ENCODE assay signal across 11 cellular contexts in the genomic region with DNA sequence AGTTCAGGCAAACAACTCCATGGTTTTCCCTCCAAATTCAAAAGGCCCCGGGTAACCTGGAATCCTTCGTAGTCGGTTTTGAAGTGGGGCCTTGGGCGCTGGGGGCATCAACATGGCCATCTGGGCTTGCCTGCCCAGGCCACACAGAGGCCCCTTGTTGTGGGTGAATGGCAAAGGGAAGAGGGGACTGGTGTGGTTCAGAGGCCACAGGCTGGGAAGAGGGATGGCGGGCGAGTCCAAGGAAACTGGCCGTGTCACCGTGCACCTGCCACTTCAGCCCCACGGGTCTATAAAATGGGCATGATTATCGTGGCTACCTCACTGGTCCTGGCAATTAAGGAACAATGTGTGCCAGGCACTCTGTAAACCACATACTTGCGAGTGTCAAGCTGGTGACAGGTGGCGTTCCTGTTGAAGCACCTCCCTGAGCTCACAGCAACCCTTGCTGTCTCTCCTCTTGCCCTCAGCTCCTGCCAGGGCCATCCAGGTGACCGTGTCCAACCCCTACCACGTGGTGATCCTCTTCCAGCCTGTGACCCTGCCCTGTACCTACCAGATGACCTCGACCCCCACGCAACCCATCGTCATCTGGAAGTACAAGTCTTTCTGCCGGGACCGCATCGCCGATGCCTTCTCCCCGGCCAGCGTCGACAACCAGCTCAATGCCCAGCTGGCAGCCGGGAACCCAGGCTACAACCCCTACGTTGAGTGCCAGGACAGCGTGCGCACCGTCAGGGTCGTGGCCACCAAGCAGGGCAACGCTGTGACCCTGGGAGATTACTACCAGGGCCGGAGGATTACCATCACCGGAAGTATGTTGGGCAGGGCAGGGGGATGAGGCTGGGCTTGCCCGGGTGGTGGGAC. TPM values are rescaled to one million over a fixed set of nuclear protein-coding genes. Genes with fewer than 3 reads are reported as not detected.
DNase-seq lines count a peak whose midpoint lies in the region; TF ChIP-seq lines count a peak whose summit lies in the region.
"Had no signal": no experiment of that assay in that cellular context is flagged by ENCODE, and none has a peak within 500 bp of the region (broad histone marks: within the 10 kb centered on the region; RNA-seq: fewer than 3 reads in every experiment).

No MANE protein-coding gene starts in this region.

- H3K36me3 ChIP-seq in NT2/D1 (ENCODE audit: insufficient read depth, insufficient read length, low read length) (peaks cover 36% of the 10 kb centered on the region), endodermal cell (ENCODE audit: control insufficient read depth, insufficient read depth, low read length) (peaks cover 40% of the 10 kb centered on the region), neuronal stem cell (replicated peaks in 1 of 2; ENCODE audit: control insufficient read depth in 2 of 2, insufficient read depth in 2 of 2, low read length in 2 of 2) (peaks cover 24 to 29% of the 10 kb centered on the region in 2 donors)
- H3K36me3 ChIP-seq: neutrophil had no signal

- peak overlapping the region; percentile 94 for H3K4me3 ChIP-seq in NT2/D1 (ENCODE audit: insufficient read length, low read depth)
- peak overlapping the region; percentile 95 for H3K4me3 ChIP-seq in endodermal cell (ENCODE audit: low read length)
- H3K4me3 ChIP-seq in neuronal stem cell (ENCODE audit: low read length in 2 of 2): peak overlapping the region; percentile 93 to 96

- no peak overlapping the region for H4K8ac ChIP-seq in neuronal stem cell (ENCODE audit: low read depth, low read length)

- peak overlapping the region; percentile 82 for H3K23ac ChIP-seq in neuronal stem cell (ENCODE audit: low read depth, low read length, poor library complexity)

- TF ChIP-seq CTCF in endodermal cell (conservative IDR thresholded peaks at IDR 0.05): no peak

- peaks cover 3% of the 10 kb centered on the region for H3K9me3 Mint-ChIP-seq in endodermal cell

- H2AK5ac ChIP-seq in neuronal stem cell (ENCODE audit: low read depth, low read length): peak overlapping the region; percentile 59

- H2BK5ac ChIP-seq in neuronal stem cell (ENCODE audit: low read length): no peak overlapping the region

- peak overlapping the region; percentile 100 for H3K4me3 Mint-ChIP-seq in endodermal cell

- peak overlapping the region; percentile 91 for H3K9ac ChIP-seq in NT2/D1 (ENCODE audit: insufficient read length, low read depth)
- H3K9ac ChIP-seq in endodermal cell (ENCODE audit: extremely low read depth, low read length, poor library complexity, severe bottlenecking): peak overlapping the region; percentile 93
- H3K9ac ChIP-seq in neuronal stem cell (ENCODE audit: low read depth, low read length, poor library complexity): peak overlapping the region; percentile 51

- no peak overlapping the region for H3K4ac ChIP-seq in neuronal stem cell (ENCODE audit: low read length)

- H3K27me3 Mint-ChIP-seq in endodermal cell (ENCODE audit: insufficient read depth): no peaks in the 10 kb centered on the region

- H3K9me3 ChIP-seq in NT2/D1 (ENCODE audit: insufficient read depth, low read length) (no peaks in the 10 kb centered on the region), endodermal cell (ENCODE audit: control insufficient read depth, low read length) (no peaks in the 10 kb centered on the region), neuronal stem cell (replicated peaks in 1 of 2; ENCODE audit: control insufficient read depth in 2 of 2, insufficient read depth in 1 of 2, low read depth in 1 of 2, low read length in 2 of 2) (peaks cover 0 to 7% of the 10 kb centered on the region in 2 donors)
- H3K9me3 ChIP-seq: neutrophil had no signal

- H3K4me1 Mint-ChIP-seq in endodermal cell: peaks cover 33% of the 10 kb centered on the region

- H3K27ac ChIP-seq in endodermal cell (ENCODE audit: low read depth, low read length) (no peak overlapping the region), neuronal stem cell (replicated peaks; ENCODE audit: low read length) (no peak overlapping the region)
- H3K27ac ChIP-seq: neutrophil had no signal

- H3K36me3 Mint-ChIP-seq in endodermal cell (ENCODE audit: low read depth): peaks cover 46% of the 10 kb centered on the region

- H3K4me1 ChIP-seq in NT2/D1 (ENCODE audit: insufficient read depth, insufficient read length) (peaks cover 12% of the 10 kb centered on the region), endodermal cell (ENCODE audit: control insufficient read depth, insufficient read depth, low read length) (peaks cover 8% of the 10 kb centered on the region), neuronal stem cell (ENCODE audit: control insufficient read depth in 2 of 2, insufficient read depth in 1 of 2, low read depth in 1 of 2, low read length in 2 of 2) (peaks cover 0 to 9% of the 10 kb centered on the region in 2 donors)

- no peak overlapping the region for H2BK12ac ChIP-seq in neuronal stem cell (ENCODE audit: low read length)

- DNase-seq in DMS79 (lab: John Stamatoyannopoulos, UW) (peak; percentile 10), NT2/D1 (ENCODE audit: low read depth, low spot score) (no peak), endodermal cell (peak; percentile 38), neuronal stem cell (ENCODE audit: low spot score) (no peak), NCI-H1048 (lab: John Stamatoyannopoulos, UW) (no peak), NCI-H69 (lab: John Stamatoyannopoulos, UW) (no peak), HuH-7.5 (ENCODE audit: low spot score) (no peak), OCI-M2 (lab: John Stamatoyannopoulos, UW; ENCODE audit: unreplicated experiment) (no peak)

- peaks cover 10% of the 10 kb centered on the region for H3K79me1 ChIP-seq in neuronal stem cell (ENCODE audit: low read depth, low read length)

- H3K27me3 ChIP-seq in NT2/D1 (ENCODE audit: insufficient read depth, insufficient read length) (no peaks in the 10 kb centered on the region), endodermal cell (ENCODE audit: control insufficient read depth, insufficient read depth, low read length, poor library complexity, severe bottlenecking) (no peaks in the 10 kb centered on the region), neuronal stem cell (ENCODE audit: control insufficient read depth in 3 of 3, insufficient read depth in 3 of 3, low read depth in 1 of 3, low read length in 3 of 3) (peaks cover 0 to 33% (median 0%) of the 10 kb centered on the region in 3 experiments)

- peak overlapping the region; percentile 25 for H3K18ac ChIP-seq in neuronal stem cell (ENCODE audit: low read length)

- H3K14ac ChIP-seq in neuronal stem cell (ENCODE audit: low read length): no peak overlapping the region

- H3K4me2 ChIP-seq in neuronal stem cell (ENCODE audit: insufficient read depth, low read length, poor library complexity, severe bottlenecking): peak overlapping the region; percentile 72

- H2AFZ ChIP-seq in neuronal stem cell (ENCODE audit: low read length): no peak overlapping the region

- H2BK120ac ChIP-seq in neuronal stem cell (ENCODE audit: low read depth, low read length): no peak overlapping the region

- H3K27ac Mint-ChIP-seq in endodermal cell: peak overlapping the region; percentile 100

- WGBS in endodermal cell (ENCODE audit: insufficient coverage in 1 of 2, insufficient read length in 1 of 2), 2 experiments: 84 to 98% methylated on average over 26 to 34 of the region's 34 CpGs
- WGBS in neuronal stem cell (ENCODE audit: extremely low coverage in 2 of 2, insufficient read length in 2 of 2, insufficient replicate concordance in 1 of 2), 2 donors: no CpG with 5 or more reads among the region's 34 CpGs

- H4K91ac ChIP-seq in neuronal stem cell (ENCODE audit: low read depth, low read length, poor library complexity): no peak overlapping the region

- no peak overlapping the region for H2BK15ac ChIP-seq in neuronal stem cell (ENCODE audit: low read length)

RNA-seq across cellular contexts. Expression of a gene that starts 1.3 kb away (rescaled TPM):
- total RNA-seq in endodermal cell: 100 to 1,000 TPM; 112 to 170 TPM
- polyA plus RNA-seq in endodermal cell (2013, experiment 1 of 2): 51.6 TPM
- polyA plus RNA-seq in endodermal cell (2013, experiment 2 of 2): 36.3 TPM
- polyA plus RNA-seq in neuronal stem cell (2013, experiment 1 of 2): 36.5 TPM
- 37.1 TPM for polyA plus RNA-seq in neuronal stem cell (2013, experiment 2 of 2)

RNA-seq across cellular contexts. Expression of a gene that starts 18.7 kb away (rescaled TPM):
- 100 to 1,000 TPM; 111 to 121 TPM for total RNA-seq in endodermal cell
- 120 TPM for polyA plus RNA-seq in endodermal cell (2013, experiment 1 of 2)
- 121 TPM for polyA plus RNA-seq in endodermal cell (2013, experiment 2 of 2)
- polyA plus RNA-seq in neuronal stem cell (2013, experiment 1 of 2): 132 TPM
- 132 TPM for polyA plus RNA-seq in neuronal stem cell (2013, experiment 2 of 2)

RNA-seq across cellular contexts. Expression of a gene that starts 21.5 kb away (rescaled TPM):
- not detected for total RNA-seq in endodermal cell
- polyA plus RNA-seq in endodermal cell (2013, experiment 1 of 2): not detected
- not detected for polyA plus RNA-seq in endodermal cell (2013, experiment 2 of 2)
- not detected for polyA plus RNA-seq in neuronal stem cell (2013, experiment 1 of 2)
- not detected for polyA plus RNA-seq in neuronal stem cell (2013, experiment 2 of 2)
- total RNA-seq: RPMI7951, ureter had no signal

RNA-seq across cellular contexts. Expression of a gene that starts 32.2 kb away (rescaled TPM):
- total RNA-seq in endodermal cell: 1 to 10 TPM in 1 of 2 donors, under 1 TPM in 1; 0.35 to 1.3 TPM
- 0.25 TPM for polyA plus RNA-seq in endodermal cell (2013, experiment 1 of 2)
- polyA plus RNA-seq in endodermal cell (2013, experiment 2 of 2): 0.25 TPM
- polyA plus RNA-seq in neuronal stem cell (2013, experiment 1 of 2): not detected
- 0.01 TPM for polyA plus RNA-seq in neuronal stem cell (2013, experiment 2 of 2)
- total RNA-seq: RPMI7951 had no signal

RNA-seq across cellular contexts. Expression of a gene that starts 41.9 kb away (rescaled TPM):
- not detected for total RNA-seq in endodermal cell
- polyA plus RNA-seq in endodermal cell (2013, experiment 1 of 2): not detected
- polyA plus RNA-seq in endodermal cell (2013, experiment 2 of 2): not detected
- not detected for polyA plus RNA-seq in neuronal stem cell (2013, experiment 1 of 2)
- polyA plus RNA-seq in neuronal stem cell (2013, experiment 2 of 2): not detected
- total RNA-seq: RPMI7951, ureter had no signal

Comparison
In these comparisons a context has a peak if more than half of its experiments do, and no peak if none do; other contexts are left out.
1. DNase-seq: peak in DMS79 (single experiment) and endodermal cell (single experiment); none in NT2/D1 (single experiment), neuronal stem cell (single experiment), NCI-H1048 (single experiment), NCI-H69 (single experiment), HuH-7.5 (single experiment) and OCI-M2 (single experiment).
2. Peak in every context shown above with its lines, with median percentiles within 50 percentile points of each other: H3K4me3 ChIP-seq and H3K9ac ChIP-seq.